ENCODE assay signal across 8 cellular contexts in genomic region chr9:124774131-124774978, GRCh38. TPM values are rescaled to one million over a fixed set of nuclear protein-coding genes. Genes with fewer than 3 reads are reported as not detected.
DNase-seq lines count a peak whose midpoint lies in the region; ATAC-seq lines count a peak whose summit lies in the region.

No MANE protein-coding gene starts in this region.

- no peak overlapping the region for H3K9ac ChIP-seq in NT2/D1 (ENCODE audit: insufficient read length, low read depth)

- DNase-seq in Daoy (ENCODE audit: low read depth) (peak; percentile 89), HT-29 (ENCODE audit: low spot score) (peak; percentile 93), NT2/D1 (ENCODE audit: low read depth, low spot score) (peak; percentile 74), epidermal melanocyte (ENCODE audit: insufficient read length, low spot score) (peak; percentile 84)
- DNase-seq in activated CD8-positive, alpha-beta memory T cell treated with anti-CD3 and anti-CD28 coated beads, Interleukin-2, amount 50 U/mL, for 1 hour (ENCODE audit: extremely low read depth) = peak; percentile 29
- peak; percentile 55 to 83 (median 72) for DNase-seq in naive thymus-derived CD4-positive, alpha-beta T cell
- peak; percentile 57 to 60 for DNase-seq in stimulated activated CD8-positive, alpha-beta memory T cell treated with anti-CD3 and anti-CD28 coated beads, Interleukin-7, amount 100 ng/mL, for 4 hours (ENCODE audit: low read depth in 2 of 2)

- H3K4me1 Mint-ChIP-seq in naive thymus-derived CD4-positive, alpha-beta T cell = peaks cover 21 to 46% (median 41%) of the 10 kb centered on the region in 7 donors

- H3K27ac Mint-ChIP-seq in naive thymus-derived CD4-positive, alpha-beta T cell = peak overlapping the region in 3 of 9 donors; percentile 11 to 62 (median 21)

- H3K4me3 ChIP-seq in NT2/D1 (ENCODE audit: insufficient read length, low read depth) = no peak overlapping the region
- H3K4me3 ChIP-seq in naive thymus-derived CD4-positive, alpha-beta T cell (ENCODE audit: low read length) = no peak overlapping the region

- H3K4me1 ChIP-seq in NT2/D1 (ENCODE audit: insufficient read depth, insufficient read length) = peaks cover 8% of the 10 kb centered on the region
- peaks cover 18 to 26% of the 10 kb centered on the region in 2 donors for H3K4me1 ChIP-seq in naive thymus-derived CD4-positive, alpha-beta T cell (ENCODE audit: control insufficient read depth in 2 of 2, insufficient read depth in 2 of 2, low read length in 2 of 2)

- H3K36me3 ChIP-seq in NT2/D1 (ENCODE audit: insufficient read depth, insufficient read length, low read length) = no peaks in the 10 kb centered on the region
- H3K36me3 ChIP-seq in naive thymus-derived CD4-positive, alpha-beta T cell (ENCODE audit: control insufficient read depth in 2 of 3, insufficient read depth in 3 of 3, low read length in 3 of 3) = no peaks in the 10 kb centered on the region

- H3K27me3 Mint-ChIP-seq in naive thymus-derived CD4-positive, alpha-beta T cell = peaks cover 44 to 68% (median 64%) of the 10 kb centered on the region in 5 donors

- H3K9me3 Mint-ChIP-seq in naive thymus-derived CD4-positive, alpha-beta T cell = peaks cover 0 to 4% (median 0%) of the 10 kb centered on the region in 11 donors

- peak; percentile 46 for ATAC-seq in naive thymus-derived CD4-positive, alpha-beta T cell
- ATAC-seq in GM21786 (IDR thresholded peaks at IDR 0.05; ENCODE audit: unreplicated experiment) = no peak

- peaks cover 27% of the 10 kb centered on the region for H3K27me3 ChIP-seq in NT2/D1 (ENCODE audit: insufficient read depth, insufficient read length)
- peaks cover 3 to 31% of the 10 kb centered on the region in 2 donors for H3K27me3 ChIP-seq in naive thymus-derived CD4-positive, alpha-beta T cell (ENCODE audit: control insufficient read depth in 2 of 2, insufficient read depth in 2 of 2, low read length in 2 of 2)

- POLR2A ChIA-PET in naive thymus-derived CD4-positive, alpha-beta T cell (lab: Charles Lee) = interaction anchor here (1.0 kb wide), 1 partner anchor 11 kb away, joined by 4 read pairs; no protein-coding TSS in a partner anchor

- no peak overlapping the region for H3K27ac ChIP-seq in naive thymus-derived CD4-positive, alpha-beta T cell (ENCODE audit: low read depth, low read length)

- H3K36me3 Mint-ChIP-seq in naive thymus-derived CD4-positive, alpha-beta T cell = no peaks in the 10 kb centered on the region

- H3K9me3 ChIP-seq in NT2/D1 (ENCODE audit: insufficient read depth, low read length) = no peaks in the 10 kb centered on the region
- H3K9me3 ChIP-seq in naive thymus-derived CD4-positive, alpha-beta T cell (ENCODE audit: control insufficient read depth in 2 of 3, low read length in 3 of 3) = no peaks in the 10 kb centered on the region

- intact Hi-C loops in naive thymus-derived CD4-positive, alpha-beta T cell (cut with micrococcal nuclease) = loop anchor here (1.0 to 5.0 kb wide), 10 partner anchors 62 to 600 kb away; partner anchors contain the start of genes WDR38 (in 2 of the 2), HSPA5 (in 1 of the 2), PPP6C (in 1 of the 2) and PSMB7 (in 1 of the 2)

- CTCF ChIA-PET in naive thymus-derived CD4-positive, alpha-beta T cell (lab: Charles Lee) = interaction anchor here (0.9 to 7.0 kb wide), 4 partner anchors 80 to 585 kb away, joined by 3 to 66 read pairs (median 10); partner anchors contain the start of gene WDR38

- H3K4me3 Mint-ChIP-seq in naive thymus-derived CD4-positive, alpha-beta T cell = peak overlapping the region in 6 of 10 donors; percentile 14 to 53 (median 24)

RNA-seq across cellular contexts. Expression of gene OLFML2A, which starts 2.6 kb away (rescaled TPM):
- total RNA-seq in Daoy (2014; rRNA removed; shearing (Covaris generic)) = 3.9 and 5.7 TPM in 2 replicates
- total RNA-seq in HT-29 (2014; rRNA removed; shearing (Covaris generic)) = 0.21 TPM in 1 of 2 replicates, not detected in the other
- total RNA-seq in naive thymus-derived CD4-positive, alpha-beta T cell = under 1 TPM in 1 of 5 experiments, not detected in 4; 0.51 TPM
- polyA plus RNA-seq in naive thymus-derived CD4-positive, alpha-beta T cell = not detected

RNA-seq across cellular contexts. Expression of gene NR6A1, which starts 3.2 kb away (rescaled TPM):
- total RNA-seq in Daoy (2014; rRNA removed; shearing (Covaris generic)) = 1.3 and 5.1 TPM in 2 replicates
- total RNA-seq in HT-29 (2014; rRNA removed; shearing (Covaris generic)) = 3.4 and 4.7 TPM in 2 replicates
- under 1 TPM in 3 of 5 experiments, not detected in 2; 0.21 to 0.78 (median 0.51) TPM for total RNA-seq in naive thymus-derived CD4-positive, alpha-beta T cell
- polyA plus RNA-seq in naive thymus-derived CD4-positive, alpha-beta T cell = not detected

Comparison
In these comparisons a context has a peak if more than half of its experiments do, and no peak if none do; other contexts are left out.
1. DNase-seq: peak in every context shown above with its lines; median percentile 93 in HT-29; 89 in Daoy; 84 in epidermal melanocyte; 74 in NT2/D1; 72 in naive thymus-derived CD4-positive, alpha-beta T cell; 58 in stimulated activated CD8-positive, alpha-beta memory T cell treated with anti-CD3 and anti-CD28 coated beads, Interleukin-7, amount 100 ng/mL, for 4 hours; 29 in activated CD8-positive, alpha-beta memory T cell treated with anti-CD3 and anti-CD28 coated beads, Interleukin-2, amount 50 U/mL, for 1 hour.